Comparison of ENCODE assay signal across 18 cellular contexts in the genomic region with DNA sequence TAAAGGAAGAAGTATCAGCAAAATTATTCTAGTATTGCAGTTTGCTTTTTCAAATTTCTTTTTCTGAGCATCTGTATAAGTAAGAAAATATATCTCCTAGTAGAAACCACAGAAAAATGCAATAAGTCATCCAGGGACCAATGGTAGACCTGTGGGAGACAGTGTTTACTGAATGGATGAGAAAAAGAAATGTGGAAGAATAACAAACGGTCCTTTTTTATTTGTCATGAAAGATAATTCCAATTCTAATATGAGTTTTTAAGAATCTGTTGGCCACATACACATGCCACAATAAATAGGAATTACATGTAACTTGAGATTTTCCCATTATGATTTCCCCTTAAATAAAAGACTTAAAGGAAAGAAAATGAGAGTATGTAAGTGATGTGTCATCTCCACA.
A peak's percentile ranks its signal among the peaks of the same experiment; 100 is the strongest.
DNase-seq lines count a peak whose midpoint lies in the region; ATAC-seq, FAIRE-seq and TF ChIP-seq lines count a peak whose summit lies in the region.
"Had no signal": no experiment of that assay in that cellular context is flagged by ENCODE, and none has a peak within 500 bp of the region (broad histone marks: within the 10 kb centered on the region; RNA-seq: fewer than 3 reads in every experiment).

No MANE protein-coding gene starts in this region.

- no peak overlapping the region for H3K9ac ChIP-seq in neural cell (ENCODE audit: low read length)
- H3K9ac ChIP-seq: GM23248 had no signal

- H3K27ac ChIP-seq in neural cell (ENCODE audit: low read length) (no peak overlapping the region), Peyer's patch (no peak overlapping the region)
- H3K27ac ChIP-seq: GM23248, HL-60 had no signal

- H3K4me2 ChIP-seq in neural cell (ENCODE audit: low read length), result peak overlapping the region; percentile 69

- H3K79me2 ChIP-seq in neural cell (replicated peaks; ENCODE audit: insufficient read depth, low read length), result no peaks in the 10 kb centered on the region

- H3K4me3 ChIP-seq in bronchial epithelial cell (ENCODE audit: low read depth, low read length) (no peak overlapping the region), fibroblast of pulmonary artery (replicated peaks; ENCODE audit: low read depth, low read length) (no peak overlapping the region), neural cell (ENCODE audit: low read length) (peak overlapping the region; percentile 75), Peyer's patch (no peak overlapping the region)
- H3K4me3 ChIP-seq: GM23248, HAP-1, K562 had no signal

- intact Hi-C loops in head of caudate nucleus (cut with DNase I), result no loop called here

- H3K27me3 ChIP-seq in bronchial epithelial cell (ENCODE audit: control insufficient read depth, insufficient read depth, low read length), result no peaks in the 10 kb centered on the region
- H3K27me3 ChIP-seq in neural cell (ENCODE audit: insufficient read depth, low read depth, low read length), result no peaks in the 10 kb centered on the region
- no peaks in the 10 kb centered on the region for H3K27me3 ChIP-seq in Peyer's patch

- TF ChIP-seq CTCF in bronchial epithelial cell (IDR thresholded peaks at IDR 0.05; ENCODE audit: insufficient read depth, low read length, severe bottlenecking), result no peak
- no peak for TF ChIP-seq CTCF in fibroblast of pulmonary artery (IDR thresholded peaks at IDR 0.05; ENCODE audit: low read length, missing control alignments)
- no peak for TF ChIP-seq CTCF in neural cell (IDR thresholded peaks at IDR 0.05; ENCODE audit: poor library complexity, severe bottlenecking)
- no peak for TF ChIP-seq CTCF in Peyer's patch (IDR thresholded peaks at IDR 0.05)

- ATAC-seq in HG03342 (IDR thresholded peaks at IDR 0.05; ENCODE audit: unreplicated experiment), result no peak
- ATAC-seq: K562 had no signal

- DNase-seq in amniotic epithelial cell (ENCODE audit: low read depth), result peak; percentile 83
- peak; percentile 14 for DNase-seq in bronchial epithelial cell (ENCODE audit: low read depth)
- DNase-seq in fibroblast of pulmonary artery (ENCODE audit: low read depth), result peak; percentile 9
- DNase-seq in Peyer's patch, result no peak
- DNase-seq in LoVo (ENCODE audit: low spot score), result no peak
- DNase-seq in head of caudate nucleus, result no peak
- DNase-seq: AML-193; Calu3; CD4-positive, alpha-beta memory T cell; DMS79 treated with DMSO at 0.1 percent for 48 hours; GF-D8; GM23248 had no signal

- no peak for TF ChIP-seq POLR2A in Peyer's patch (IDR thresholded peaks at IDR 0.05)

- H3K9me2 ChIP-seq in neural cell (ENCODE audit: insufficient read depth, low read length), result no peaks in the 10 kb centered on the region

- no peak for FAIRE-seq in bronchial epithelial cell (lab: Jason Lieb, UNC)
- FAIRE-seq: A204.1, K562 had no signal

- H3K9me3 ChIP-seq in neural cell (ENCODE audit: low read length) (no peaks in the 10 kb centered on the region), Peyer's patch (no peaks in the 10 kb centered on the region)
- H3K9me3 ChIP-seq: HAP-1 had no signal

- H2AFZ ChIP-seq in neural cell (ENCODE audit: low read depth, low read length), result no peak overlapping the region
- H2AFZ ChIP-seq: GM23248 had no signal

- TF ChIP-seq RAD21 in neural cell (conservative IDR thresholded peaks at IDR 0.05), result no peak

- TF ChIP-seq EP300 in neural cell (conservative IDR thresholded peaks at IDR 0.05; ENCODE audit: poor library complexity, severe bottlenecking), result no peak

- H4K20me1 ChIP-seq in neural cell (ENCODE audit: insufficient read depth), result no peaks in the 10 kb centered on the region

- no peaks in the 10 kb centered on the region for H3K36me3 ChIP-seq in bronchial epithelial cell (ENCODE audit: control insufficient read depth, insufficient read depth, low read length)
- H3K36me3 ChIP-seq in neural cell (ENCODE audit: insufficient read depth, low read length), result no peaks in the 10 kb centered on the region
- H3K36me3 ChIP-seq in Peyer's patch, result no peaks in the 10 kb centered on the region
- H3K36me3 ChIP-seq: HAP-1 had no signal

- no peaks in the 10 kb centered on the region for H3F3A ChIP-seq in neural cell (ENCODE audit: insufficient read depth, low read length, poor library complexity, severe bottlenecking)

- no peaks in the 10 kb centered on the region for H3K4me1 ChIP-seq in Peyer's patch
- H3K4me1 ChIP-seq: HAP-1 had no signal

TF ChIP-seq in neural cell, 6 proteins besides CTCF, POLR2A, EP300 and RAD21:
- TF ChIP-seq POLR2AphosphoS5 (IDR thresholded peaks at IDR 0.05) (no peak), EZH2 (IDR thresholded peaks at IDR 0.05; ENCODE audit: borderline replicate concordance, insufficient read depth, low read length, poor library complexity, severe bottlenecking) (no peak), MXI1 (conservative IDR thresholded peaks at IDR 0.05; ENCODE audit: poor library complexity, severe bottlenecking) (no peak), TAF1 (IDR thresholded peaks at IDR 0.05; ENCODE audit: low read depth) (no peak), SMC3 (conservative IDR thresholded peaks at IDR 0.05; ENCODE audit: poor library complexity) (no peak)
- TF ChIP-seq, protein P1, sequence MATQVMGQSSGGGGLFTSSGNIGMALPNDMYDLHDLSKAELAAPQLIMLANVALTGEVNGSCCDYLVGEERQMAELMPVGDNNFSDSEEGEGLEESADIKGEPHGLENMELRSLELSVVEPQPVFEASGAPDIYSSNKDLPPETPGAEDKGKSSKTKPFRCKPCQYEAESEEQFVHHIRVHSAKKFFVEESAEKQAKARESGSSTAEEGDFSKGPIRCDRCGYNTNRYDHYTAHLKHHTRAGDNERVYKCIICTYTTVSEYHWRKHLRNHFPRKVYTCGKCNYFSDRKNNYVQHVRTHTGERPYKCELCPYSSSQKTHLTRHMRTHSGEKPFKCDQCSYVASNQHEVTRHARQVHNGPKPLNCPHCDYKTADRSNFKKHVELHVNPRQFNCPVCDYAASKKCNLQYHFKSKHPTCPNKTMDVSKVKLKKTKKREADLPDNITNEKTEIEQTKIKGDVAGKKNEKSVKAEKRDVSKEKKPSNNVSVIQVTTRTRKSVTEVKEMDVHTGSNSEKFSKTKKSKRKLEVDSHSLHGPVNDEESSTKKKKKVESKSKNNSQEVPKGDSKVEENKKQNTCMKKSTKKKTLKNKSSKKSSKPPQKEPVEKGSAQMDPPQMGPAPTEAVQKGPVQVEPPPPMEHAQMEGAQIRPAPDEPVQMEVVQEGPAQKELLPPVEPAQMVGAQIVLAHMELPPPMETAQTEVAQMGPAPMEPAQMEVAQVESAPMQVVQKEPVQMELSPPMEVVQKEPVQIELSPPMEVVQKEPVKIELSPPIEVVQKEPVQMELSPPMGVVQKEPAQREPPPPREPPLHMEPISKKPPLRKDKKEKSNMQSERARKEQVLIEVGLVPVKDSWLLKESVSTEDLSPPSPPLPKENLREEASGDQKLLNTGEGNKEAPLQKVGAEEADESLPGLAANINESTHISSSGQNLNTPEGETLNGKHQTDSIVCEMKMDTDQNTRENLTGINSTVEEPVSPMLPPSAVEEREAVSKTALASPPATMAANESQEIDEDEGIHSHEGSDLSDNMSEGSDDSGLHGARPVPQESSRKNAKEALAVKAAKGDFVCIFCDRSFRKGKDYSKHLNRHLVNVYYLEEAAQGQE (IDR thresholded peaks at IDR 0.05; ENCODE audit: borderline replicate concordance), result no peak
TF ChIP-seq in neural cell: peak in this region for 0.

Comparison
In these comparisons a context has a peak if more than half of its experiments do, and no peak if none do; other contexts are left out.
1. DNase-seq: peak in amniotic epithelial cell (single experiment), bronchial epithelial cell (single experiment) and fibroblast of pulmonary artery (single experiment); none in Peyer's patch (0 of 3), LoVo (single experiment) and head of caudate nucleus (0 of 42).